Comparison of ENCODE assay signal across 18 cellular contexts in genomic region chr20:61895686-61896057, GRCh38.
"Had no signal": no experiment of that assay in that cellular context is flagged by ENCODE, and none has a peak within 500 bp of the region (broad histone marks: within the 10 kb centered on the region; RNA-seq: fewer than 3 reads in every experiment).

No MANE protein-coding gene starts in this region.

- H3K36me3 ChIP-seq: brain microvascular endothelial cell, esophagus muscularis mucosa, gastrocnemius medialis had no signal

- H3K27me3 ChIP-seq: brain microvascular endothelial cell had no signal

- H3K9me3 ChIP-seq: gastrocnemius medialis had no signal

- H3K4me3 ChIP-seq: coronary artery, esophagus muscularis mucosa, gastrocnemius medialis had no signal

- H3K4me1 ChIP-seq: foreskin keratinocyte, gastrocnemius medialis had no signal

- H3K27ac ChIP-seq: brain microvascular endothelial cell, coronary artery, esophagus muscularis mucosa, foreskin keratinocyte, gastrocnemius medialis had no signal

- DNase-seq: activated CD4-positive, CD25-positive, alpha-beta regulatory T cell; activated effector memory CD4-positive, alpha-beta T cell treated with Interleukin-2 at 50 U/mL for 16 hours; activated gamma-delta T cell treated with Interleukin-2 at 50 U/mL for 16 hours; activated naive CD4-positive, alpha-beta T cell treated with anti-CD3 and anti-CD28 coated beads, Interleukin-2, amount 50 U/mL, for 16 hours; activated T-cell treated with anti-CD3 and anti-CD28 coated beads for 4 hours; activated T-cell treated with anti-CD3 and anti-CD28 coated beads, Interleukin-2, amount 50 U/mL, for 4 hours; amniotic stem cell; effector CD4-positive, alpha-beta T cell; gastrocnemius medialis; T-helper 17 cell; T1000 had no signal

- ATAC-seq: activated T-helper 17 cell treated with anti-CD3 and anti-CD28 coated beads, Interleukin-2, amount 50 U/mL, for 72 hours; gastrocnemius medialis; T-helper 17 cell had no signal

- FAIRE-seq: astrocyte, bronchial epithelial cell had no signal
